Comparison of ENCODE assay signal across 12 cellular contexts in genomic region chr13:55244991-55245644, GRCh38.
DNase-seq lines count a peak whose midpoint lies in the region; ATAC-seq and TF ChIP-seq lines count a peak whose summit lies in the region.
"Had no signal": no experiment of that assay in that cellular context is flagged by ENCODE, and none has a peak within 500 bp of the region (broad histone marks: within the 10 kb centered on the region; RNA-seq: fewer than 3 reads in every experiment).

No MANE protein-coding gene starts in this region.

- H3K4me1 Mint-ChIP-seq in activated naive CD4-positive, alpha-beta T cell treated with anti-CD3 and anti-CD28 coated beads for 36 hours (ENCODE audit: low read depth): no peaks in the 10 kb centered on the region
- no peaks in the 10 kb centered on the region for H3K4me1 Mint-ChIP-seq in type B pancreatic cell (ENCODE audit: unreplicated experiment)
- H3K4me1 Mint-ChIP-seq in CD4-positive, alpha-beta T cell (ENCODE audit: low read depth): no peaks in the 10 kb centered on the region

- peak; percentile 4 for DNase-seq in activated naive CD4-positive, alpha-beta T cell treated with anti-CD3 and anti-CD28 coated beads for 36 hours
- no peak for DNase-seq in activated naive CD4-positive, alpha-beta T cell (lab: John Stamatoyannopoulos, UW)
- DNase-seq in NCI-H526 (lab: John Stamatoyannopoulos, UW) (peak; percentile 34 to 66), epithelial cell of esophagus (ENCODE audit: low read depth) (peak; percentile 9), type B pancreatic cell (ENCODE audit: extremely low spot score, unreplicated experiment) (no peak)
- no peak for DNase-seq in CD4-positive, alpha-beta T cell
- DNase-seq: activated gamma-delta T cell, left cardiac atrium, NCI-H2029 had no signal

- peak; percentile 10 for TF ChIP-seq CTCF in epithelial cell of esophagus (IDR thresholded peaks at IDR 0.05; ENCODE audit: insufficient read depth, low read depth, low read length, missing control alignments)
- TF ChIP-seq CTCF in type B pancreatic cell (conservative IDR thresholded peaks at IDR 0.05): peak; percentile 72
- TF ChIP-seq CTCF in CD4-positive, alpha-beta T cell (IDR thresholded peaks at IDR 0.05): no peak

- no peak overlapping the region for H3K27ac ChIP-seq in CD4-positive, alpha-beta T cell (ENCODE audit: low read depth, low read length)
- H3K27ac ChIP-seq: right atrium auricular region had no signal

- CTCF ChIA-PET in activated naive CD4-positive, alpha-beta T cell treated with anti-CD3 and anti-CD28 coated beads for 36 hours (lab: Charles Lee): no interaction called here
- CTCF ChIA-PET in CD4-positive, alpha-beta T cell (lab: Charles Lee): no interaction called here

- no peak overlapping the region for H3K4me3 Mint-ChIP-seq in activated naive CD4-positive, alpha-beta T cell treated with anti-CD3 and anti-CD28 coated beads for 36 hours
- H3K4me3 Mint-ChIP-seq in type B pancreatic cell: no peak overlapping the region
- no peak overlapping the region for H3K4me3 Mint-ChIP-seq in CD4-positive, alpha-beta T cell

- POLR2A ChIA-PET in CD4-positive, alpha-beta T cell (lab: Charles Lee): no interaction called here

- no peaks in the 10 kb centered on the region for H3K27me3 Mint-ChIP-seq in activated naive CD4-positive, alpha-beta T cell treated with anti-CD3 and anti-CD28 coated beads for 36 hours (ENCODE audit: low read depth)
- H3K27me3 Mint-ChIP-seq in type B pancreatic cell: no peaks in the 10 kb centered on the region
- no peaks in the 10 kb centered on the region for H3K27me3 Mint-ChIP-seq in CD4-positive, alpha-beta T cell

- H3K9me3 ChIP-seq in CD4-positive, alpha-beta T cell (ENCODE audit: control insufficient read depth, low read length): peaks cover 7% of the 10 kb centered on the region

- H3K27me3 ChIP-seq in CD4-positive, alpha-beta T cell (ENCODE audit: control insufficient read depth, insufficient read depth, low read length): no peaks in the 10 kb centered on the region
- H3K27me3 ChIP-seq: right atrium auricular region had no signal

- H3K27ac Mint-ChIP-seq in activated naive CD4-positive, alpha-beta T cell treated with anti-CD3 and anti-CD28 coated beads for 36 hours: no peak overlapping the region
- no peak overlapping the region for H3K27ac Mint-ChIP-seq in type B pancreatic cell
- no peak overlapping the region for H3K27ac Mint-ChIP-seq in CD4-positive, alpha-beta T cell

- no peak overlapping the region for H3K4me3 ChIP-seq in epithelial cell of esophagus (ENCODE audit: low read length)
- H3K4me3 ChIP-seq: right atrium auricular region had no signal

- peaks cover 12% of the 10 kb centered on the region for H3K9me3 Mint-ChIP-seq in activated naive CD4-positive, alpha-beta T cell treated with anti-CD3 and anti-CD28 coated beads for 36 hours
- H3K9me3 Mint-ChIP-seq in type B pancreatic cell: no peaks in the 10 kb centered on the region
- peaks cover 10% of the 10 kb centered on the region for H3K9me3 Mint-ChIP-seq in CD4-positive, alpha-beta T cell

- H3K36me3 Mint-ChIP-seq in activated naive CD4-positive, alpha-beta T cell treated with anti-CD3 and anti-CD28 coated beads for 36 hours (ENCODE audit: low read depth): peaks cover 2% of the 10 kb centered on the region
- no peaks in the 10 kb centered on the region for H3K36me3 Mint-ChIP-seq in type B pancreatic cell
- no peaks in the 10 kb centered on the region for H3K36me3 Mint-ChIP-seq in CD4-positive, alpha-beta T cell (ENCODE audit: low read depth)

- intact Hi-C loops in activated naive CD4-positive, alpha-beta T cell treated with anti-CD3 and anti-CD28 coated beads for 36 hours (cut with micrococcal nuclease): no loop called here
- intact Hi-C loops in CD4-positive, alpha-beta T cell (cut with DNase I, micrococcal nuclease): no loop called here

- ATAC-seq in CD4-positive, alpha-beta T cell (ENCODE audit: poor library complexity): no peak
- no peak for ATAC-seq in HG02870 (IDR thresholded peaks at IDR 0.05; ENCODE audit: unreplicated experiment)
- no peak for ATAC-seq in GM21825 (IDR thresholded peaks at IDR 0.05; ENCODE audit: unreplicated experiment)
- ATAC-seq: left cardiac atrium had no signal

Comparison
In these comparisons a context has a peak if more than half of its experiments do, and no peak if none do; other contexts are left out.
1. DNase-seq: peak in activated naive CD4-positive, alpha-beta T cell treated with anti-CD3 and anti-CD28 coated beads for 36 hours (single experiment), NCI-H526 (2 of 2) and epithelial cell of esophagus (single experiment); none in activated naive CD4-positive, alpha-beta T cell (0 of 4), type B pancreatic cell (single experiment) and CD4-positive, alpha-beta T cell (0 of 10).